In the genomic region with DNA sequence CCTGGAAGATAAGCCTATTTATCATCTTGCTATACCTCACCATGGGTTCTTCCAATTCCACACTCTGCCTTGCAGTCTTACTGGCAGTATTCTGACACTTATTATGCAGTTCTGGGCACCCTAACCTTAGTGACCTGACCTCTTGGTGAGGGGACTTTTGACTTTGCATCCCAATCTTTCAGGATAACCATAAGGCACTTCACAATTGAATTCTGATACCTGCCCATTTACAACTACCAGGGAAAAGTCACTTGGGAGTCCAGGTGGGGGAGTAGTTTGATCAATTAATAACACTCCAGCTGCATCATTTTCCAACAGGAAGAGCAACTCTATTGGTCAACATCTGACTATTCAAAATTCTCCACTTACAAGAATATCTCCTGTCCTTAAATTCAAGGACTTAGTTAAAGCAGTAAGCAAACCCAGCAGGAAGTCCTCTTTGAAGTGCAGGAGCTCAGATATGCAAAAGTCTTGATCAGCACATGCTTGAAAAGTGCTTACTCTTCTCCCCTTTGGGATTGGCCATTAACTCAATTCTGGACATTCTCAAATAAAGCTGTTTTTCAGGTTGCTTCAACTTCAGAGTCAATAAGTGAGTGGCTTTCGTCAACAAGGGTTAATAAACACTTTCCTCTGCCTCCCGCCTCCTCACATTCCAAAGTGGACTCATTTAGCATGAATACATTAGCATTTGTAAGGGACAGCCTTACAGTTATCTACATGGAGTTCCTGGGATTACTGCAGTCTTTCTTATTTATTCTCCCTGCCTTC, we compare ENCODE assay signal across 19 cellular contexts.
DNase-seq lines count a peak whose midpoint lies in the region; ATAC-seq, FAIRE-seq and TF ChIP-seq lines count a peak whose summit lies in the region.
"Had no signal": no experiment of that assay in that cellular context is flagged by ENCODE, and none has a peak within 500 bp of the region (broad histone marks: within the 10 kb centered on the region; RNA-seq: fewer than 3 reads in every experiment).

No MANE protein-coding gene starts in this region.

- DNase-seq in ELF-1 (ENCODE audit: low read depth, low spot score) (peak; percentile 91), endodermal cell (peak; percentile 78), HepG2 (ENCODE audit: low spot score) (no peak)
- no peak for DNase-seq in activated naive CD4-positive, alpha-beta T cell treated with anti-CD3 and anti-CD28 coated beads for 36 hours
- DNase-seq in activated CD8-positive, alpha-beta T cell treated with anti-CD3 and anti-CD28 coated beads, Interleukin-2, amount 10 ng/mL, durations not matched to agents 7 days and 5 days, result no peak
- DNase-seq: activated naive CD8-positive, alpha-beta T cell treated with anti-CD3 and anti-CD28 coated beads for 36 hours; activated T-cell treated with anti-CD3 and anti-CD28 coated beads, Interleukin-2, amount 50 U/mL, for 1 hour; effector CD4-positive, alpha-beta T cell; GOT3; MV-4-11; natural killer cell; NCI-H1930; NCI-H524 treated with DMSO at 0.1 percent for 48 hours; Peyer's patch; stimulated activated CD4-positive, alpha-beta T cell treated with anti-CD3 and anti-CD28 coated beads, Interleukin-15, amount 100 ng/mL, for 24 hours; stimulated activated naive CD8-positive, alpha-beta T cell treated with anti-CD3 and anti-CD28 coated beads, Interleukin-15, amount 100 ng/mL, for 72 hours had no signal

- H3K4me3 ChIP-seq in Loucy (ENCODE audit: low read length, poor library complexity, severe bottlenecking) (no peak overlapping the region), endodermal cell (ENCODE audit: low read length) (no peak overlapping the region), HepG2 (replicated peaks in 1 of 3; ENCODE audit: insufficient read depth in 1 of 3, low read depth in 2 of 3, low read length in 3 of 3) (no peak overlapping the region)
- H3K4me3 ChIP-seq: Peyer's patch had no signal

- WGBS in endodermal cell (ENCODE audit: insufficient coverage in 1 of 2, insufficient read length in 1 of 2), 2 experiments, result 17% methylated on average over 2 of the region's 2 CpGs; no CpG with 5 or more reads in 1 of the 2 experiments
- WGBS in HepG2 (ENCODE audit: low lambda C conversion rate), result 73% methylated on average over 2 of the region's 2 CpGs

- no peaks in the 10 kb centered on the region for H3K36me3 ChIP-seq in Loucy (ENCODE audit: insufficient read depth, low read length)
- H3K36me3 ChIP-seq in endodermal cell (ENCODE audit: control insufficient read depth, insufficient read depth, low read length), result no peaks in the 10 kb centered on the region
- H3K36me3 ChIP-seq in HepG2 (replicated peaks in 1 of 2; ENCODE audit: control insufficient read depth in 1 of 2, insufficient read depth in 2 of 2, low read length in 2 of 2), result no peaks in the 10 kb centered on the region
- H3K36me3 ChIP-seq: Peyer's patch had no signal

- POLR2A ChIA-PET in HepG2 (lab: Yijun Ruan, JAX), result no interaction called here
- POLR2A ChIA-PET in activated CD8-positive, alpha-beta T cell treated with anti-CD3 and anti-CD28 coated beads, Interleukin-2, amount 10 ng/mL, durations not matched to agents 7 days and 5 days (lab: Charles Lee), result no interaction called here

- peaks cover 39% of the 10 kb centered on the region for H3K27me3 Mint-ChIP-seq in endodermal cell (ENCODE audit: insufficient read depth)
- H3K27me3 Mint-ChIP-seq in activated naive CD4-positive, alpha-beta T cell treated with anti-CD3 and anti-CD28 coated beads for 36 hours (ENCODE audit: low read depth), result no peaks in the 10 kb centered on the region
- H3K27me3 Mint-ChIP-seq in activated CD8-positive, alpha-beta T cell treated with anti-CD3 and anti-CD28 coated beads, Interleukin-2, amount 10 ng/mL, durations not matched to agents 7 days and 5 days (ENCODE audit: low read depth), result no peaks in the 10 kb centered on the region
- H3K27me3 Mint-ChIP-seq: activated naive CD8-positive, alpha-beta T cell treated with anti-CD3 and anti-CD28 coated beads for 36 hours; stimulated activated naive CD8-positive, alpha-beta T cell treated with anti-CD3 and anti-CD28 coated beads, Interleukin-15, amount 100 ng/mL, for 72 hours had no signal

- no peak overlapping the region for H3K4me3 Mint-ChIP-seq in endodermal cell
- no peak overlapping the region for H3K4me3 Mint-ChIP-seq in activated naive CD4-positive, alpha-beta T cell treated with anti-CD3 and anti-CD28 coated beads for 36 hours
- no peak overlapping the region for H3K4me3 Mint-ChIP-seq in activated CD8-positive, alpha-beta T cell treated with anti-CD3 and anti-CD28 coated beads, Interleukin-2, amount 10 ng/mL, durations not matched to agents 7 days and 5 days
- H3K4me3 Mint-ChIP-seq: activated naive CD8-positive, alpha-beta T cell treated with anti-CD3 and anti-CD28 coated beads for 36 hours; natural killer cell; stimulated activated naive CD8-positive, alpha-beta T cell treated with anti-CD3 and anti-CD28 coated beads, Interleukin-15, amount 100 ng/mL, for 72 hours had no signal

- no peak for TF ChIP-seq RAD21 in HepG2 (CRISPR knock-in tag; IDR thresholded peaks at IDR 0.05)

- no peaks in the 10 kb centered on the region for H3K36me3 Mint-ChIP-seq in endodermal cell (ENCODE audit: low read depth)
- H3K36me3 Mint-ChIP-seq in activated naive CD4-positive, alpha-beta T cell treated with anti-CD3 and anti-CD28 coated beads for 36 hours (ENCODE audit: low read depth), result no peaks in the 10 kb centered on the region
- H3K36me3 Mint-ChIP-seq in activated CD8-positive, alpha-beta T cell treated with anti-CD3 and anti-CD28 coated beads, Interleukin-2, amount 10 ng/mL, durations not matched to agents 7 days and 5 days (ENCODE audit: low read depth), result no peaks in the 10 kb centered on the region
- H3K36me3 Mint-ChIP-seq: activated naive CD8-positive, alpha-beta T cell treated with anti-CD3 and anti-CD28 coated beads for 36 hours; natural killer cell had no signal

- TF ChIP-seq CTCF in Loucy (conservative IDR thresholded peaks at IDR 0.05; ENCODE audit: low read length), result peak; percentile 38
- TF ChIP-seq CTCF in endodermal cell (conservative IDR thresholded peaks at IDR 0.05), result peak; percentile 35
- TF ChIP-seq CTCF in HepG2 (CRISPR knock-in tag; IDR thresholded peaks at IDR 0.05), result no peak; the same call in 1 of the 2 replicates

- H3K79me2 ChIP-seq in Loucy (ENCODE audit: insufficient read depth, low read length) (no peaks in the 10 kb centered on the region), HepG2 (ENCODE audit: insufficient read depth, low read length) (no peaks in the 10 kb centered on the region)

- intact Hi-C loops in HepG2 (cut with micrococcal nuclease; ENCODE audit: unreplicated experiment), result no loop called here
- intact Hi-C loops in activated naive CD4-positive, alpha-beta T cell treated with anti-CD3 and anti-CD28 coated beads for 36 hours (cut with micrococcal nuclease), result no loop called here

- CTCF ChIA-PET in HepG2 (lab: Yijun Ruan, JAX; ENCODE audit: low intra/inter-chr PET ratio, low total read pairs), result no interaction called here
- CTCF ChIA-PET in activated naive CD4-positive, alpha-beta T cell treated with anti-CD3 and anti-CD28 coated beads for 36 hours (lab: Charles Lee), result interaction anchor here (0.6 kb wide), 1 partner anchor 208 kb away, joined by 3 read pairs; no protein-coding TSS in a partner anchor
- CTCF ChIA-PET in activated CD8-positive, alpha-beta T cell treated with anti-CD3 and anti-CD28 coated beads, Interleukin-2, amount 10 ng/mL, durations not matched to agents 7 days and 5 days (lab: Charles Lee), result no interaction called here

- in situ Hi-C loops in HepG2 (cut with HindIII; ENCODE audit: extremely low pct_ligation_motif_present, low pct_unique_long_range_greater_than_20kb), result no loop called here

- H3K27ac Mint-ChIP-seq in endodermal cell, result peak overlapping the region; percentile 36
- H3K27ac Mint-ChIP-seq in activated naive CD4-positive, alpha-beta T cell treated with anti-CD3 and anti-CD28 coated beads for 36 hours, result no peak overlapping the region
- H3K27ac Mint-ChIP-seq in activated CD8-positive, alpha-beta T cell treated with anti-CD3 and anti-CD28 coated beads, Interleukin-2, amount 10 ng/mL, durations not matched to agents 7 days and 5 days, result no peak overlapping the region
- H3K27ac Mint-ChIP-seq: activated naive CD8-positive, alpha-beta T cell treated with anti-CD3 and anti-CD28 coated beads for 36 hours; natural killer cell; stimulated activated naive CD8-positive, alpha-beta T cell treated with anti-CD3 and anti-CD28 coated beads, Interleukin-15, amount 100 ng/mL, for 72 hours had no signal

- H3K9me3 ChIP-seq in Loucy (ENCODE audit: insufficient read depth, low read depth, low read length), result no peaks in the 10 kb centered on the region
- no peaks in the 10 kb centered on the region for H3K9me3 ChIP-seq in endodermal cell (ENCODE audit: control insufficient read depth, low read length)
- no peaks in the 10 kb centered on the region for H3K9me3 ChIP-seq in HepG2 (ENCODE audit: low read length)
- H3K9me3 ChIP-seq: Peyer's patch had no signal

- peaks cover 18% of the 10 kb centered on the region for H3K4me1 Mint-ChIP-seq in endodermal cell
- no peaks in the 10 kb centered on the region for H3K4me1 Mint-ChIP-seq in activated naive CD4-positive, alpha-beta T cell treated with anti-CD3 and anti-CD28 coated beads for 36 hours (ENCODE audit: low read depth)
- no peaks in the 10 kb centered on the region for H3K4me1 Mint-ChIP-seq in activated CD8-positive, alpha-beta T cell treated with anti-CD3 and anti-CD28 coated beads, Interleukin-2, amount 10 ng/mL, durations not matched to agents 7 days and 5 days (ENCODE audit: low read depth)
- H3K4me1 Mint-ChIP-seq: activated naive CD8-positive, alpha-beta T cell treated with anti-CD3 and anti-CD28 coated beads for 36 hours; natural killer cell; stimulated activated naive CD8-positive, alpha-beta T cell treated with anti-CD3 and anti-CD28 coated beads, Interleukin-15, amount 100 ng/mL, for 72 hours had no signal

- TF ChIP-seq EP300 in HepG2 (IDR thresholded peaks at IDR 0.05; ENCODE audit: low read depth in 2 of 2, low read length in 2 of 2) (no peak), HepG2 (CRISPR knock-in tag; IDR thresholded peaks at IDR 0.05; ENCODE audit: borderline replicate concordance) (no peak)

- H3K9me2 ChIP-seq in Loucy (replicated peaks; ENCODE audit: low read depth, low read length), result no peaks in the 10 kb centered on the region

- H2AFZ ChIP-seq in Loucy (ENCODE audit: low read length), result no peak overlapping the region
- peak overlapping the region; percentile 50 for H2AFZ ChIP-seq in HepG2 (ENCODE audit: low read length)

- ATAC-seq in HepG2 (no peak), GM19452 (IDR thresholded peaks at IDR 0.05; ENCODE audit: unreplicated experiment) (no peak), HG02678 (IDR thresholded peaks at IDR 0.05; ENCODE audit: unreplicated experiment) (no peak)
- ATAC-seq in activated CD8-positive, alpha-beta T cell treated with anti-CD3 and anti-CD28 coated beads, Interleukin-2, amount 10 ng/mL, durations not matched to agents 7 days and 5 days, result no peak
- ATAC-seq: natural killer cell; stimulated activated naive CD8-positive, alpha-beta T cell treated with anti-CD3 and anti-CD28 coated beads, Interleukin-15, amount 100 ng/mL, for 72 hours had no signal

- TF ChIP-seq POLR2A in HepG2 (IDR thresholded peaks at IDR 0.05; ENCODE audit: insufficient read depth in 1 of 2, low read depth in 2 of 2, low read length in 2 of 2), result no peak

- FAIRE-seq in HepG2 (lab: Jason Lieb, UNC), result no peak

- no peaks in the 10 kb centered on the region for H3K9me3 Mint-ChIP-seq in endodermal cell
- no peaks in the 10 kb centered on the region for H3K9me3 Mint-ChIP-seq in activated naive CD4-positive, alpha-beta T cell treated with anti-CD3 and anti-CD28 coated beads for 36 hours
- H3K9me3 Mint-ChIP-seq in activated CD8-positive, alpha-beta T cell treated with anti-CD3 and anti-CD28 coated beads, Interleukin-2, amount 10 ng/mL, durations not matched to agents 7 days and 5 days (ENCODE audit: insufficient read depth), result no peaks in the 10 kb centered on the region
- H3K9me3 Mint-ChIP-seq: activated naive CD8-positive, alpha-beta T cell treated with anti-CD3 and anti-CD28 coated beads for 36 hours; natural killer cell; stimulated activated naive CD8-positive, alpha-beta T cell treated with anti-CD3 and anti-CD28 coated beads, Interleukin-15, amount 100 ng/mL, for 72 hours had no signal

- H3F3A ChIP-seq in Loucy (ENCODE audit: low read depth), result no peaks in the 10 kb centered on the region

- H3K4me1 ChIP-seq in Loucy (ENCODE audit: insufficient read depth, low read length, poor library complexity, severe bottlenecking) (peaks cover 14% of the 10 kb centered on the region), endodermal cell (ENCODE audit: control insufficient read depth, insufficient read depth, low read length) (peaks cover 7% of the 10 kb centered on the region), HepG2 (ENCODE audit: insufficient read depth, low read length) (peaks cover 10% of the 10 kb centered on the region)
- H3K4me1 ChIP-seq: Peyer's patch had no signal

- H3K27me3 ChIP-seq in Loucy (ENCODE audit: insufficient read depth, low read length, poor library complexity, severe bottlenecking) (no peaks in the 10 kb centered on the region), endodermal cell (ENCODE audit: control insufficient read depth, insufficient read depth, low read length, poor library complexity, severe bottlenecking) (peaks cover 15% of the 10 kb centered on the region), HepG2 (ENCODE audit: control insufficient read depth in 1 of 2, insufficient read depth in 2 of 2, low read length in 2 of 2) (peaks cover 0 to 1% of the 10 kb centered on the region in 2 experiments; a peak in 1 of 5 replicates)
- H3K27me3 ChIP-seq: Peyer's patch had no signal

- no peaks in the 10 kb centered on the region for H4K20me1 ChIP-seq in Loucy (ENCODE audit: insufficient read depth, low read length, poor library complexity, severe bottlenecking)
- H4K20me1 ChIP-seq in HepG2 (ENCODE audit: insufficient read depth, low read length), result no peaks in the 10 kb centered on the region

- H3K9ac ChIP-seq in Loucy (ENCODE audit: low read depth, low read length, poor library complexity, severe bottlenecking) (no peak overlapping the region), endodermal cell (ENCODE audit: extremely low read depth, low read length, poor library complexity, severe bottlenecking) (no peak overlapping the region), HepG2 (ENCODE audit: insufficient read depth, low read depth, low read length) (no peak overlapping the region)

- H3K27ac ChIP-seq in endodermal cell (ENCODE audit: low read depth, low read length) (no peak overlapping the region), HepG2 (ENCODE audit: extremely low read length, insufficient read depth, low read length) (no peak overlapping the region)
- H3K27ac ChIP-seq: Peyer's patch had no signal

- no TSS peak for BruUV-seq in HepG2 (replicated peaks; lab: Mats Ljungman, UMichigan)

- H3K4me2 ChIP-seq in Loucy (ENCODE audit: low read depth, low read length, poor library complexity, severe bottlenecking), result no peak overlapping the region
- H3K4me2 ChIP-seq in HepG2 (ENCODE audit: low read depth, low read length), result no peak overlapping the region

Comparison
In these comparisons a context has a peak if more than half of its experiments do, and no peak if none do; other contexts are left out.
1. DNase-seq: peak in ELF-1 (single experiment) and endodermal cell (single experiment); none in HepG2 (single experiment), activated naive CD4-positive, alpha-beta T cell treated with anti-CD3 and anti-CD28 coated beads for 36 hours (single experiment) and activated CD8-positive, alpha-beta T cell treated with anti-CD3 and anti-CD28 coated beads, Interleukin-2, amount 10 ng/mL, durations not matched to agents 7 days and 5 days (single experiment).